ENCODE assay signal across 21 cellular contexts in genomic region chr4:122847931-122848330, GRCh38. TPM values are rescaled to one million over a fixed set of nuclear protein-coding genes. Genes with fewer than 3 reads are reported as not detected.
DNase-seq lines count a peak whose midpoint lies in the region; ATAC-seq, FAIRE-seq and TF ChIP-seq lines count a peak whose summit lies in the region.
"Had no signal": no experiment of that assay in that cellular context is flagged by ENCODE, and none has a peak within 500 bp of the region (broad histone marks: within the 10 kb centered on the region; RNA-seq: fewer than 3 reads in every experiment).

No MANE protein-coding gene starts in this region.

- H3F3A ChIP-seq in GM23338 (replicated peaks; ENCODE audit: low read depth) (peaks cover 9% of the 10 kb centered on the region; the same call in 1 of the 2 replicates), smooth muscle cell (ENCODE audit: low read depth) (no peaks in the 10 kb centered on the region)

- H2AFZ ChIP-seq in GM23338 (no peak overlapping the region), smooth muscle cell (ENCODE audit: low read depth) (no peak overlapping the region)

- H3K4me1 ChIP-seq in GM23338 (ENCODE audit: insufficient read depth) (peaks cover 84% of the 10 kb centered on the region), smooth muscle cell (ENCODE audit: low read depth) (peaks cover 13% of the 10 kb centered on the region), endodermal cell (ENCODE audit: control insufficient read depth, insufficient read depth, low read length) (no peaks in the 10 kb centered on the region)
- H3K4me1 ChIP-seq: BE2C had no signal

- H3K4me3 ChIP-seq in GM23338: no peak overlapping the region
- H3K4me3 ChIP-seq in smooth muscle cell: no peak overlapping the region
- no peak overlapping the region for H3K4me3 ChIP-seq in endodermal cell (ENCODE audit: low read length)
- H3K4me3 ChIP-seq: A549 had no signal

- H3K27ac Mint-ChIP-seq in GM23338: no peak overlapping the region
- no peak overlapping the region for H3K27ac Mint-ChIP-seq in endodermal cell
- H3K27ac Mint-ChIP-seq: CD4-positive, alpha-beta memory T cell had no signal

- H3K9me3 Mint-ChIP-seq in GM23338: peaks cover 4% of the 10 kb centered on the region; the same call in 1 of the 3 replicates
- H3K9me3 Mint-ChIP-seq in endodermal cell: peaks cover 7% of the 10 kb centered on the region

- H3K27me3 Mint-ChIP-seq in GM23338 (ENCODE audit: insufficient read depth, low read depth, poor library complexity) (peaks cover 14% of the 10 kb centered on the region), endodermal cell (ENCODE audit: insufficient read depth) (peaks cover 1% of the 10 kb centered on the region)

- no peak overlapping the region for H3K9ac ChIP-seq in smooth muscle cell (ENCODE audit: low read depth)
- H3K9ac ChIP-seq in endodermal cell (ENCODE audit: extremely low read depth, low read length, poor library complexity, severe bottlenecking): no peak overlapping the region

- H3K27ac ChIP-seq in GM23338 (ENCODE audit: low read depth) (peak overlapping the region; percentile 40; the same call in 1 of the 2 replicates), smooth muscle cell (ENCODE audit: low read depth) (no peak overlapping the region), endodermal cell (ENCODE audit: low read depth, low read length) (no peak overlapping the region)
- H3K27ac ChIP-seq: C4-2B had no signal

- peaks cover 7% of the 10 kb centered on the region for H3K9me2 ChIP-seq in GM23338 (ENCODE audit: insufficient read depth)

- 100% methylated on average over 1 of the region's 1 CpG for WGBS in smooth muscle cell (ENCODE audit: low lambda C conversion rate)
- WGBS in endodermal cell (ENCODE audit: insufficient coverage in 1 of 2, insufficient read length in 1 of 2), 2 experiments: 83 to 94% methylated on average over 1 of the region's 1 CpG

- H3K9me3 ChIP-seq in smooth muscle cell (replicated peaks; ENCODE audit: low read depth) (no peaks in the 10 kb centered on the region), endodermal cell (ENCODE audit: control insufficient read depth, low read length) (no peaks in the 10 kb centered on the region)
- H3K9me3 ChIP-seq: A549, BE2C had no signal

- H3K27me3 ChIP-seq in GM23338 (ENCODE audit: insufficient read depth) (no peaks in the 10 kb centered on the region), smooth muscle cell (ENCODE audit: low read depth) (no peaks in the 10 kb centered on the region), endodermal cell (ENCODE audit: control insufficient read depth, insufficient read depth, low read length, poor library complexity, severe bottlenecking) (no peaks in the 10 kb centered on the region)
- H3K27me3 ChIP-seq: BE2C had no signal

- TF ChIP-seq CTCF in GM23338 (conservative IDR thresholded peaks at IDR 0.05; ENCODE audit: low read depth in 2 of 2) (no peak), smooth muscle cell (IDR thresholded peaks at IDR 0.05; ENCODE audit: borderline replicate concordance, insufficient read depth, poor library complexity, severe bottlenecking) (no peak), endodermal cell (conservative IDR thresholded peaks at IDR 0.05) (no peak)

- H3K36me3 ChIP-seq in GM23338 (ENCODE audit: insufficient read depth) (no peaks in the 10 kb centered on the region), smooth muscle cell (ENCODE audit: low read depth) (no peaks in the 10 kb centered on the region), endodermal cell (ENCODE audit: control insufficient read depth, insufficient read depth, low read length) (no peaks in the 10 kb centered on the region)
- H3K36me3 ChIP-seq: BE2C had no signal

- no peak overlapping the region for H3K4me3 Mint-ChIP-seq in GM23338
- H3K4me3 Mint-ChIP-seq in endodermal cell: no peak overlapping the region
- H3K4me3 Mint-ChIP-seq: CD4-positive, alpha-beta memory T cell had no signal

- ATAC-seq in GM23338 (no peak), GM21360 (IDR thresholded peaks at IDR 0.05; ENCODE audit: unreplicated experiment) (no peak)
- ATAC-seq: HCT116, HepG2 had no signal

- no peak for DNase-seq in GM23338 (ENCODE audit: low spot score)
- peak; percentile 53 for DNase-seq in RCC 7860 (ENCODE audit: low spot score)
- DNase-seq in kidney tubule cell (ENCODE audit: low spot score): peak; percentile 66
- DNase-seq in smooth muscle cell (lab: John Stamatoyannopoulos, UW; ENCODE audit: unreplicated experiment): no peak
- DNase-seq in H4 (ENCODE audit: low spot score): no peak
- DNase-seq in NCI-H1694 treated with DMSO at 0.1 percent for 48 hours (lab: John Stamatoyannopoulos, UW): no peak
- DNase-seq in endodermal cell: no peak
- DNase-seq: BE2C; CD4-positive, alpha-beta memory T cell; DMS153; DMS79 treated with DMSO at 0.1 percent for 48 hours; EL had no signal

- peaks cover 58% of the 10 kb centered on the region for H4K20me1 ChIP-seq in GM23338 (replicated peaks; ENCODE audit: insufficient read depth)
- no peaks in the 10 kb centered on the region for H4K20me1 ChIP-seq in smooth muscle cell (ENCODE audit: low read depth)

- H3K79me2 ChIP-seq in GM23338 (replicated peaks; ENCODE audit: insufficient read depth): peaks cover 100% of the 10 kb centered on the region
- H3K79me2 ChIP-seq in smooth muscle cell (ENCODE audit: low read depth): peaks cover 12% of the 10 kb centered on the region

- H3K4me1 Mint-ChIP-seq in GM23338 (peaks cover 85% of the 10 kb centered on the region), endodermal cell (peaks cover 26% of the 10 kb centered on the region)
- H3K4me1 Mint-ChIP-seq: CD4-positive, alpha-beta memory T cell had no signal

- H3K36me3 Mint-ChIP-seq in GM23338 (ENCODE audit: low read depth) (peaks cover 67% of the 10 kb centered on the region), endodermal cell (ENCODE audit: low read depth) (peaks cover 6% of the 10 kb centered on the region)
- H3K36me3 Mint-ChIP-seq: CD4-positive, alpha-beta memory T cell had no signal

- peak; percentile 83 for FAIRE-seq in RCC 7860 (lab: Jason Lieb, UNC)
- FAIRE-seq: A549, D721Med, G401.6, H54, HepG2, HTR-8/SVneo had no signal

- H3K4me2 ChIP-seq in GM23338: peak overlapping the region; percentile 58; the same call in 1 of the 2 replicates
- H3K4me2 ChIP-seq in smooth muscle cell: peak overlapping the region; percentile 51
- H3K4me2 ChIP-seq: A549 had no signal

TF ChIP-seq in GM23338, 12 proteins besides CTCF, POLR2A, EP300 and RAD21 (continues in another document):
- TF ChIP-seq POLR2AphosphoS5 (IDR thresholded peaks at IDR 0.05; ENCODE audit: low read depth) (no peak; the same call in 1 of the 2 replicates), CREB1 (CRISPR knock-in tag; IDR thresholded peaks at IDR 0.05; ENCODE audit: low read depth) (no peak), ETS1 (IDR thresholded peaks at IDR 0.05) (no peak), EZH2phosphoT487 (IDR thresholded peaks at IDR 0.05; ENCODE audit: unreplicated experiment) (no peak), JUNB (IDR thresholded peaks at IDR 0.05; ENCODE audit: unreplicated experiment) (no peak)

RNA-seq across cellular contexts. Expression of gene FGF2, which starts 21.3 kb away (rescaled TPM):
- total RNA-seq in GM23338 (2014; rRNA removed; shearing (Covaris generic)): 84.4 and 96.0 TPM in 2 replicates
- polyA plus RNA-seq in GM23338 (2016; fragmentation: Nextera tagmentation; extraction: Ambion mirVana) (28.3 and 28.8 TPM in 2 replicates), smooth muscle cell (9.4 and 11.8 TPM in 2 replicates)
- total RNA-seq in smooth muscle cell (17.7 and 18.9 TPM in 2 replicates), endodermal cell (10 to 100 TPM; 12.5 to 18.5 TPM)
- 3.1 and 4.9 TPM in 2 replicates for total RNA-seq in H4 (2014; rRNA removed; shearing (Covaris generic))
- polyA plus RNA-seq in endodermal cell (2013, experiment 1 of 2): 15.6 TPM
- polyA plus RNA-seq in endodermal cell (2013, experiment 2 of 2): 9.1 TPM
- total RNA-seq: CD4-positive, alpha-beta memory T cell had no signal
- polyA plus RNA-seq: CD4-positive, alpha-beta memory T cell had no signal

Comparison
In these comparisons a context has a peak if more than half of its experiments do, and no peak if none do; other contexts are left out.
1. DNase-seq: peak in RCC 7860 (single experiment) and kidney tubule cell (single experiment); none in GM23338 (single experiment), smooth muscle cell (single experiment), H4 (single experiment), NCI-H1694 treated with DMSO at 0.1 percent for 48 hours (single experiment) and endodermal cell (single experiment).